In genomic region chr19:18223860-18224524, GRCh38 we compare ENCODE assay signal across 2 cellular contexts.
TF ChIP-seq lines count a peak whose summit lies in the region.

No MANE protein-coding gene starts in this region.

TF ChIP-seq in GM23338, 12 proteins besides CTCF, POLR2A, EP300 and RAD21:
- no peak for TF ChIP-seq STAT1 (IDR thresholded peaks at IDR 0.05; ENCODE audit: unreplicated experiment)
- TF ChIP-seq NANOG (IDR thresholded peaks at IDR 0.05; ENCODE audit: borderline replicate concordance): no peak
- TF ChIP-seq, protein P1, sequence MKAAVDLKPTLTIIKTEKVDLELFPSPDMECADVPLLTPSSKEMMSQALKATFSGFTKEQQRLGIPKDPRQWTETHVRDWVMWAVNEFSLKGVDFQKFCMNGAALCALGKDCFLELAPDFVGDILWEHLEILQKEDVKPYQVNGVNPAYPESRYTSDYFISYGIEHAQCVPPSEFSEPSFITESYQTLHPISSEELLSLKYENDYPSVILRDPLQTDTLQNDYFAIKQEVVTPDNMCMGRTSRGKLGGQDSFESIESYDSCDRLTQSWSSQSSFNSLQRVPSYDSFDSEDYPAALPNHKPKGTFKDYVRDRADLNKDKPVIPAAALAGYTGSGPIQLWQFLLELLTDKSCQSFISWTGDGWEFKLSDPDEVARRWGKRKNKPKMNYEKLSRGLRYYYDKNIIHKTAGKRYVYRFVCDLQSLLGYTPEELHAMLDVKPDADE (IDR thresholded peaks at IDR 0.05): peak; percentile 52; the same call in 1 of the 2 replicates
- TF ChIP-seq CREB1 (CRISPR knock-in tag; IDR thresholded peaks at IDR 0.05; ENCODE audit: low read depth): 0 out of 2 replicates have a peak, but pooled peaks have one; percentile 34
- TF ChIP-seq POLR2AphosphoS5 (IDR thresholded peaks at IDR 0.05; ENCODE audit: low read depth): peak; percentile 8; the same call in 1 of the 2 replicates

TF ChIP-seq in GM12878, 131 proteins besides CTCF, POLR2A, EP300 and RAD21:
- TF ChIP-seq MTA2 (IDR thresholded peaks at IDR 0.05; ENCODE audit: low read depth): peak; percentile 52
- TF ChIP-seq, protein P2, sequence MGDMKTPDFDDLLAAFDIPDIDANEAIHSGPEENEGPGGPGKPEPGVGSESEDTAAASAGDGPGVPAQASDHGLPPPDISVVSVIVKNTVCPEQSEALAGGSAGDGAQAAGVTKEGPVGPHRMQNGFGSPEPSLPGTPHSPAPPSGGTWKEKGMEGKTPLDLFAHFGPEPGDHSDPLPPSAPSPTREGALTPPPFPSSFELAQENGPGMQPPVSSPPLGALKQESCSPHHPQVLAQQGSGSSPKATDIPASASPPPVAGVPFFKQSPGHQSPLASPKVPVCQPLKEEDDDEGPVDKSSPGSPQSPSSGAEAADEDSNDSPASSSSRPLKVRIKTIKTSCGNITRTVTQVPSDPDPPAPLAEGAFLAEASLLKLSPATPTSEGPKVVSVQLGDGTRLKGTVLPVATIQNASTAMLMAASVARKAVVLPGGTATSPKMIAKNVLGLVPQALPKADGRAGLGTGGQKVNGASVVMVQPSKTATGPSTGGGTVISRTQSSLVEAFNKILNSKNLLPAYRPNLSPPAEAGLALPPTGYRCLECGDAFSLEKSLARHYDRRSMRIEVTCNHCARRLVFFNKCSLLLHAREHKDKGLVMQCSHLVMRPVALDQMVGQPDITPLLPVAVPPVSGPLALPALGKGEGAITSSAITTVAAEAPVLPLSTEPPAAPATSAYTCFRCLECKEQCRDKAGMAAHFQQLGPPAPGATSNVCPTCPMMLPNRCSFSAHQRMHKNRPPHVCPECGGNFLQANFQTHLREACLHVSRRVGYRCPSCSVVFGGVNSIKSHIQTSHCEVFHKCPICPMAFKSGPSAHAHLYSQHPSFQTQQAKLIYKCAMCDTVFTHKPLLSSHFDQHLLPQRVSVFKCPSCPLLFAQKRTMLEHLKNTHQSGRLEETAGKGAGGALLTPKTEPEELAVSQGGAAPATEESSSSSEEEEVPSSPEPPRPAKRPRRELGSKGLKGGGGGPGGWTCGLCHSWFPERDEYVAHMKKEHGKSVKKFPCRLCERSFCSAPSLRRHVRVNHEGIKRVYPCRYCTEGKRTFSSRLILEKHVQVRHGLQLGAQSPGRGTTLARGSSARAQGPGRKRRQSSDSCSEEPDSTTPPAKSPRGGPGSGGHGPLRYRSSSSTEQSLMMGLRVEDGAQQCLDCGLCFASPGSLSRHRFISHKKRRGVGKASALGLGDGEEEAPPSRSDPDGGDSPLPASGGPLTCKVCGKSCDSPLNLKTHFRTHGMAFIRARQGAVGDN (IDR thresholded peaks at IDR 0.05): peak; percentile 27; the same call in 1 of the 2 replicates
- TF ChIP-seq, protein P3, sequence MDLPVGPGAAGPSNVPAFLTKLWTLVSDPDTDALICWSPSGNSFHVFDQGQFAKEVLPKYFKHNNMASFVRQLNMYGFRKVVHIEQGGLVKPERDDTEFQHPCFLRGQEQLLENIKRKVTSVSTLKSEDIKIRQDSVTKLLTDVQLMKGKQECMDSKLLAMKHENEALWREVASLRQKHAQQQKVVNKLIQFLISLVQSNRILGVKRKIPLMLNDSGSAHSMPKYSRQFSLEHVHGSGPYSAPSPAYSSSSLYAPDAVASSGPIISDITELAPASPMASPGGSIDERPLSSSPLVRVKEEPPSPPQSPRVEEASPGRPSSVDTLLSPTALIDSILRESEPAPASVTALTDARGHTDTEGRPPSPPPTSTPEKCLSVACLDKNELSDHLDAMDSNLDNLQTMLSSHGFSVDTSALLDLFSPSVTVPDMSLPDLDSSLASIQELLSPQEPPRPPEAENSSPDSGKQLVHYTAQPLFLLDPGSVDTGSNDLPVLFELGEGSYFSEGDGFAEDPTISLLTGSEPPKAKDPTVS (IDR thresholded peaks at IDR 0.05; ENCODE audit: low read depth, low read length): no peak
- TF ChIP-seq NR2F1 (conservative IDR thresholded peaks at IDR 0.05): peak; percentile 99
- TF ChIP-seq, protein P4, sequence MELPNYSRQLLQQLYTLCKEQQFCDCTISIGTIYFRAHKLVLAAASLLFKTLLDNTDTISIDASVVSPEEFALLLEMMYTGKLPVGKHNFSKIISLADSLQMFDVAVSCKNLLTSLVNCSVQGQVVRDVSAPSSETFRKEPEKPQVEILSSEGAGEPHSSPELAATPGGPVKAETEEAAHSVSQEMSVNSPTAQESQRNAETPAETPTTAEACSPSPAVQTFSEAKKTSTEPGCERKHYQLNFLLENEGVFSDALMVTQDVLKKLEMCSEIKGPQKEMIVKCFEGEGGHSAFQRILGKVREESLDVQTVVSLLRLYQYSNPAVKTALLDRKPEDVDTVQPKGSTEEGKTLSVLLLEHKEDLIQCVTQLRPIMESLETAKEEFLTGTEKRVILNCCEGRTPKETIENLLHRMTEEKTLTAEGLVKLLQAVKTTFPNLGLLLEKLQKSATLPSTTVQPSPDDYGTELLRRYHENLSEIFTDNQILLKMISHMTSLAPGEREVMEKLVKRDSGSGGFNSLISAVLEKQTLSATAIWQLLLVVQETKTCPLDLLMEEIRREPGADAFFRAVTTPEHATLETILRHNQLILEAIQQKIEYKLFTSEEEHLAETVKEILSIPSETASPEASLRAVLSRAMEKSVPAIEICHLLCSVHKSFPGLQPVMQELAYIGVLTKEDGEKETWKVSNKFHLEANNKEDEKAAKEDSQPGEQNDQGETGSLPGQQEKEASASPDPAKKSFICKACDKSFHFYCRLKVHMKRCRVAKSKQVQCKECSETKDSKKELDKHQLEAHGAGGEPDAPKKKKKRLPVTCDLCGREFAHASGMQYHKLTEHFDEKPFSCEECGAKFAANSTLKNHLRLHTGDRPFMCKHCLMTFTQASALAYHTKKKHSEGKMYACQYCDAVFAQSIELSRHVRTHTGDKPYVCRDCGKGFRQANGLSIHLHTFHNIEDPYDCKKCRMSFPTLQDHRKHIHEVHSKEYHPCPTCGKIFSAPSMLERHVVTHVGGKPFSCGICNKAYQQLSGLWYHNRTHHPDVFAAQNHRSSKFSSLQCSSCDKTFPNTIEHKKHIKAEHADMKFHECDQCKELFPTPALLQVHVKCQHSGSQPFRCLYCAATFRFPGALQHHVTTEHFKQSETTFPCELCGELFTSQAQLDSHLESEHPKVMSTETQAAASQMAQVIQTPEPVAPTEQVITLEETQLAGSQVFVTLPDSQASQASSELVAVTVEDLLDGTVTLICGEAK (IDR thresholded peaks at IDR 0.05; ENCODE audit: borderline replicate concordance): peak; percentile 47; the same call in 1 of the 2 replicates
- peak; percentile 19 for TF ChIP-seq SP1 (IDR thresholded peaks at IDR 0.05; ENCODE audit: low read depth, low read length)
- peak; percentile 67 for TF ChIP-seq ZBTB11 (CRISPR knock-in tag; IDR thresholded peaks at IDR 0.05)
- TF ChIP-seq NR2C1 (IDR thresholded peaks at IDR 0.05): peak; percentile 93
- TF ChIP-seq, protein P5, sequence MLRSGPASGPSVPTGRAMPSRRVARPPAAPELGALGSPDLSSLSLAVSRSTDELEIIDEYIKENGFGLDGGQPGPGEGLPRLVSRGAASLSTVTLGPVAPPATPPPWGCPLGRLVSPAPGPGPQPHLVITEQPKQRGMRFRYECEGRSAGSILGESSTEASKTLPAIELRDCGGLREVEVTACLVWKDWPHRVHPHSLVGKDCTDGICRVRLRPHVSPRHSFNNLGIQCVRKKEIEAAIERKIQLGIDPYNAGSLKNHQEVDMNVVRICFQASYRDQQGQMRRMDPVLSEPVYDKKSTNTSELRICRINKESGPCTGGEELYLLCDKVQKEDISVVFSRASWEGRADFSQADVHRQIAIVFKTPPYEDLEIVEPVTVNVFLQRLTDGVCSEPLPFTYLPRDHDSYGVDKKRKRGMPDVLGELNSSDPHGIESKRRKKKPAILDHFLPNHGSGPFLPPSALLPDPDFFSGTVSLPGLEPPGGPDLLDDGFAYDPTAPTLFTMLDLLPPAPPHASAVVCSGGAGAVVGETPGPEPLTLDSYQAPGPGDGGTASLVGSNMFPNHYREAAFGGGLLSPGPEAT (IDR thresholded peaks at IDR 0.05; ENCODE audit: low read depth): no peak
- TF ChIP-seq ZSCAN29 (IDR thresholded peaks at IDR 0.05): no peak
- peak; percentile 72 for TF ChIP-seq NR2C2 (IDR thresholded peaks at IDR 0.05; ENCODE audit: borderline replicate concordance, control insufficient read depth, insufficient read length, low read depth)
